In the genomic region with DNA sequence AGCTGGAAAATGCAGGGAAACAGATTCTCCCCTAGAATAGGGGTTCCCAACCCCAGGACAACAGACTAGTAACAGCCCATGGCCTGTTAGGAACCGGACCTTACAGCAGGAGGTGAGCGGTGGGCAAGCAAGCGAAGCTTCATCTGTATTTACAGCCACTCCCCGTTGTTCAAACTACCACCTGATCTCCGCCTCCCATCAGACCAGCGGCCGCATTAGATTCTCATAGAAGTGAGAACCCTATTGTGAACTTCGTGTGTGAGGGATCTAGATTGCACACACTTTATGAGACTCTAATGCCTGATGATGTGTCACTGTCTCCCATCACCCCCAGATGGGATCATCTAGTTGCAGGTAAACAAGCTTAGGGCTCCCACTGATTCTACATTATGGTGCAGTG, we compare ENCODE assay signal across 18 cellular contexts. TPM values are rescaled to one million over a fixed set of nuclear protein-coding genes. Genes with fewer than 3 reads are reported as not detected.
"Had no signal": no experiment of that assay in that cellular context is flagged by ENCODE, and none has a peak within 500 bp of the region (broad histone marks: within the 10 kb centered on the region; RNA-seq: fewer than 3 reads in every experiment).

No MANE protein-coding gene starts in this region.

- H3K27ac Mint-ChIP-seq: stimulated activated naive CD8-positive, alpha-beta T cell treated with anti-CD3 and anti-CD28 coated beads, Interleukin-15, Interleukin-2, amounts not matched to agents 100 ng/mL and 50 ng/mL, for 24 hours had no signal

- H3K27ac ChIP-seq: brain microvascular endothelial cell, gastroesophageal sphincter, pancreas, SK-N-MC, testis had no signal

- H3K27me3 ChIP-seq: brain microvascular endothelial cell, dorsolateral prefrontal cortex, pancreas, testis had no signal

- H3K9me3 Mint-ChIP-seq: neural crest cell; stimulated activated naive CD8-positive, alpha-beta T cell treated with anti-CD3 and anti-CD28 coated beads, Interleukin-15, Interleukin-2, amounts not matched to agents 100 ng/mL and 50 ng/mL, for 24 hours had no signal

- H3K36me3 ChIP-seq: brain microvascular endothelial cell, gastroesophageal sphincter, heart right ventricle, pancreas had no signal

- H3K4me1 ChIP-seq: gastroesophageal sphincter, pancreas, testis had no signal

- H3K4me3 ChIP-seq: dorsolateral prefrontal cortex, gastroesophageal sphincter, heart right ventricle, lung, pancreas, SK-N-MC, testis had no signal

- H3K4me3 Mint-ChIP-seq: neural crest cell; stimulated activated naive CD8-positive, alpha-beta T cell treated with anti-CD3 and anti-CD28 coated beads, Interleukin-15, Interleukin-2, amounts not matched to agents 100 ng/mL and 50 ng/mL, for 24 hours had no signal

- DNase-seq: activated CD4-positive, alpha-beta T cell treated with anti-CD3 and anti-CD28 coated beads, Interleukin-2, amount 50 U/mL, for 4 hours; activated naive CD4-positive, alpha-beta T cell; brain microvascular endothelial cell; erythroblast; heart right ventricle; pancreas; stimulated activated CD4-positive, alpha-beta T cell treated with anti-CD3 and anti-CD28 coated beads, Interleukin-15, amount 100 ng/mL, for 24 hours; stimulated activated CD4-positive, alpha-beta T cell treated with anti-CD3 and anti-CD28 coated beads, Interleukin-4, amount 100 ng/mL, for 4 hours had no signal

- H3K4me1 Mint-ChIP-seq: neural crest cell had no signal

- H3K9me3 ChIP-seq: pancreas, testis had no signal

RNA-seq across cellular contexts. Expression of gene CD300LB, which starts 3.5 kb away (rescaled TPM):
- total RNA-seq: neural crest cell, skeletal muscle tissue, urinary bladder had no signal

RNA-seq across cellular contexts. Expression of gene CD300C, which starts 18.2 kb away (rescaled TPM):
- total RNA-seq: neural crest cell had no signal

RNA-seq across cellular contexts. Expression of gene CD300H, which starts 39.6 kb away (rescaled TPM):
- total RNA-seq: dorsolateral prefrontal cortex, gastroesophageal sphincter, left cardiac atrium, neural crest cell, pancreas, skeletal muscle tissue, testis, urinary bladder had no signal
- polyA plus RNA-seq: heart right ventricle, pancreas had no signal
